ENCODE assay signal across 8 cellular contexts in the genomic region with DNA sequence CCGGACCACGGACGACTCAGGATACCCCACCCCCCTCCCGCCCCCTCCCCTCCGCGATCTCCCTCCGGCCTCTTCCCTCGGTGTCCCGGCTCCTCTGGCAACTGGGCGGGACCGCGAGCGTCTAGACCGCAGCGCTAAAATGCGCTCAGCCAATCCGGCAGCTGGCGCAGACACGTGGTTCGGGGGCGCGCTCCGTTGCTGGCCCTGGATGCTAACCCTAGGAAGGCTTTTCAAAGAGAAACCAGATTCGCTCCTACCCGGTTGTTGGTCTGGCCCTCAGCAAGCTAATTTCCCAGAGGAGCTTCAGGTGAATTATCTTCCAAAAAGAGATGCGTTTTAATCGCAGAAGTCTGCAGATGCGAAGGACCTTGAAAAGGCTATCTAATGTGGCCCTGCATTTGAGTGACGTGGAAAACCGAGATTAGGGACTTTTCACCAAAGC. TPM values are rescaled to one million over a fixed set of nuclear protein-coding genes. Genes with fewer than 3 reads are reported as not detected.
DNase-seq lines count a peak whose midpoint lies in the region; ATAC-seq and TF ChIP-seq lines count a peak whose summit lies in the region.

TSS of gene DZIP1 (minus strand) at position 96 of the 442 bp plus-strand sequence. CDS start 2,677 bp downstream, outside the sequence.

- H3K4me1 ChIP-seq in CD8-positive, alpha-beta memory T cell (ENCODE audit: insufficient read depth, low read length) = no peaks in the 10 kb centered on the region
- H3K4me1 ChIP-seq in SK-N-SH (ENCODE audit: control insufficient read depth in 1 of 2, insufficient read depth in 2 of 2, low read depth in 1 of 2, low read length in 1 of 2) = peaks cover 0 to 21% of the 10 kb centered on the region in 2 experiments; a peak in 2 of 4 replicates
- peaks cover 0 to 34% of the 10 kb centered on the region in 2 donors for H3K4me1 ChIP-seq in left lung

- no peaks in the 10 kb centered on the region for H3K9me3 ChIP-seq in CD8-positive, alpha-beta memory T cell (ENCODE audit: low read length)
- H3K9me3 ChIP-seq in SK-N-SH (no peaks in the 10 kb centered on the region), left lung (no peaks in the 10 kb centered on the region)

- 11% methylated on average over 15 of the region's 30 CpGs for WGBS in SK-N-SH (ENCODE audit: low lambda C conversion rate)

- H3K36me3 ChIP-seq in CD8-positive, alpha-beta memory T cell (ENCODE audit: insufficient read depth, low read length) = no peaks in the 10 kb centered on the region
- H3K36me3 ChIP-seq in SK-N-SH (replicated peaks in 1 of 2; ENCODE audit: control insufficient read depth in 1 of 2, insufficient read depth in 2 of 2, low read length in 1 of 2) (peaks cover 10 to 15% of the 10 kb centered on the region in 2 experiments), left lung (no peaks in the 10 kb centered on the region)

- H3K9me2 ChIP-seq in SK-N-SH = no peaks in the 10 kb centered on the region

- intact Hi-C loops in left lung (cut with DNase I) = no loop called here

- no peaks in the 10 kb centered on the region for H3K36me3 Mint-ChIP-seq in CD8-positive, alpha-beta memory T cell

- peak within 1 kb of the TSS; percentile 99 for H3K4me2 ChIP-seq in SK-N-SH

- TF ChIP-seq CTCF in SK-N-SH (IDR thresholded peaks at IDR 0.05) (no peak), left lung (IDR thresholded peaks at IDR 0.05) (no peak)

- TF ChIP-seq EP300 in SK-N-SH (IDR thresholded peaks at IDR 0.05; ENCODE audit: borderline replicate concordance in 1 of 2, low read depth in 1 of 2, low read length in 1 of 2) = peak in 1 of 2 experiments; percentile 14; a peak in 1 of 4 replicates

- POLR2A ChIA-PET in CD8-positive, alpha-beta memory T cell (lab: Charles Lee) = no interaction called here
- POLR2A ChIA-PET in SK-N-SH (lab: Yijun Ruan, JAX) = interaction anchor here (0.7 to 1.2 kb wide), 4 partner anchors 8 to 188 kb away, joined by 3 to 6 read pairs (median 3); partner anchors contain the start of gene DNAJC3

- peaks cover 33 to 45% of the 10 kb centered on the region in 2 donors for H3K27me3 Mint-ChIP-seq in CD8-positive, alpha-beta memory T cell

- peaks cover 11% of the 10 kb centered on the region for H3F3A ChIP-seq in SK-N-SH (replicated peaks; ENCODE audit: insufficient read depth)

- peaks cover 4% of the 10 kb centered on the region for H3K27me3 ChIP-seq in CD8-positive, alpha-beta memory T cell (ENCODE audit: insufficient read depth, low read length, poor library complexity, severe bottlenecking)
- no peaks in the 10 kb centered on the region for H3K27me3 ChIP-seq in SK-N-SH (ENCODE audit: insufficient read depth)
- H3K27me3 ChIP-seq in left lung = peaks cover 37 to 65% of the 10 kb centered on the region in 2 donors

- TF ChIP-seq RAD21 in SK-N-SH (IDR thresholded peaks at IDR 0.05; ENCODE audit: low read length) = no peak

- H3K4me3 ChIP-seq in CD8-positive, alpha-beta memory T cell (ENCODE audit: low read length) = no peak within 1 kb of the TSS
- H3K4me3 ChIP-seq in Jurkat, Clone E6-1 (ENCODE audit: low read length) = peak within 1 kb of the TSS; percentile 41
- H3K4me3 ChIP-seq in SK-N-SH (ENCODE audit: low read depth in 2 of 2, low read length in 1 of 2) (peak within 1 kb of the TSS; percentile 79 to 85), left lung (peak within 1 kb of the TSS; percentile 32 to 49)

- peak; percentile 60 for ATAC-seq in GM19324 (IDR thresholded peaks at IDR 0.05; ENCODE audit: low FRiP score, unreplicated experiment)
- ATAC-seq in left lung = peak; percentile 82
- ATAC-seq in stimulated activated naive CD8-positive, alpha-beta T cell treated with anti-CD3 and anti-CD28 coated beads, Interleukin-15, Interleukin-2, amounts not matched to agents 100 U/mL and 50 U/mL, for 24 hours = peak; percentile 81

- H3K27ac Mint-ChIP-seq in CD8-positive, alpha-beta memory T cell = no peak within 1 kb of the TSS

- no peak within 1 kb of the TSS for H3K27ac ChIP-seq in CD8-positive, alpha-beta memory T cell (ENCODE audit: low read depth, low read length)
- H3K27ac ChIP-seq in SK-N-SH (ENCODE audit: low read depth in 2 of 2, low read length in 1 of 2) = peak within 1 kb of the TSS; percentile 64 to 90
- peak within 1 kb of the TSS; percentile 37 to 68 for H3K27ac ChIP-seq in left lung

- CTCF ChIA-PET in CD8-positive, alpha-beta memory T cell (lab: Charles Lee) = no interaction called here
- CTCF ChIA-PET in SK-N-SH (lab: Yijun Ruan, JAX) = interaction anchor here (1.0 to 2.1 kb wide), 6 partner anchors 9 to 240 kb away, joined by 3 to 11 read pairs (median 4); no protein-coding TSS in a partner anchor

- H3K4me1 Mint-ChIP-seq in CD8-positive, alpha-beta memory T cell = peaks cover 8 to 12% (median 9%) of the 10 kb centered on the region in 3 donors

- H3K79me2 ChIP-seq in SK-N-SH (ENCODE audit: insufficient read depth) = peaks cover 30% of the 10 kb centered on the region

- no peak for DNase-seq in CD8-positive, alpha-beta memory T cell
- DNase-seq in Jurkat, Clone E6-1 (ENCODE audit: low read depth, low spot score) = peak; percentile 24
- DNase-seq in SK-N-SH (peak; percentile 90), ecto neural progenitor cell (ENCODE audit: low spot score) (peak; percentile 92), left lung (peak; percentile 73 to 83), OCI-M1 (lab: John Stamatoyannopoulos, UW) (no peak)
- DNase-seq in stimulated activated naive CD8-positive, alpha-beta T cell treated with anti-CD3 and anti-CD28 coated beads, Interleukin-15, Interleukin-2, amounts not matched to agents 100 U/mL and 50 U/mL, for 24 hours = peak; percentile 43

- peak within 1 kb of the TSS; percentile 73 for H3K9ac ChIP-seq in SK-N-SH

- H2AFZ ChIP-seq in SK-N-SH (ENCODE audit: low read depth) = peak within 1 kb of the TSS; percentile 95

- H3K4me3 Mint-ChIP-seq in CD8-positive, alpha-beta memory T cell = peak within 1 kb of the TSS in 6 of 7 donors; percentile 58 to 81 (median 64)

- no peaks in the 10 kb centered on the region for H3K9me3 Mint-ChIP-seq in CD8-positive, alpha-beta memory T cell

- no peaks in the 10 kb centered on the region; the same call in 1 of the 2 replicates for H4K20me1 ChIP-seq in SK-N-SH (ENCODE audit: insufficient read depth)

TF ChIP-seq in SK-N-SH, 30 proteins besides CTCF, POLR2A, EP300 and RAD21:
- TF ChIP-seq, protein P1, sequence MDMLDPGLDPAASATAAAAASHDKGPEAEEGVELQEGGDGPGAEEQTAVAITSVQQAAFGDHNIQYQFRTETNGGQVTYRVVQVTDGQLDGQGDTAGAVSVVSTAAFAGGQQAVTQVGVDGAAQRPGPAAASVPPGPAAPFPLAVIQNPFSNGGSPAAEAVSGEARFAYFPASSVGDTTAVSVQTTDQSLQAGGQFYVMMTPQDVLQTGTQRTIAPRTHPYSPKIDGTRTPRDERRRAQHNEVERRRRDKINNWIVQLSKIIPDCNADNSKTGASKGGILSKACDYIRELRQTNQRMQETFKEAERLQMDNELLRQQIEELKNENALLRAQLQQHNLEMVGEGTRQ (IDR thresholded peaks at IDR 0.05; ENCODE audit: borderline replicate concordance, low read depth, low read length) = peak; percentile 68; the same call in 1 of the 2 replicates
- TF ChIP-seq POLR2AphosphoS5 (IDR thresholded peaks at IDR 0.05; ENCODE audit: low read depth, low read length) = peak; percentile 58; the same call in 1 of the 2 replicates
- 0 out of 2 replicates have a peak, but pooled peaks have one; percentile 19 for TF ChIP-seq NRF1 (IDR thresholded peaks at IDR 0.05; ENCODE audit: low read depth, low read length)
- TF ChIP-seq CHD2 (IDR thresholded peaks at IDR 0.05; ENCODE audit: low read length, partially characterized antibody) = no peak
- TF ChIP-seq SMC3 (IDR thresholded peaks at IDR 0.05; ENCODE audit: low read depth, low read length) = no peak
- TF ChIP-seq, protein P2, sequence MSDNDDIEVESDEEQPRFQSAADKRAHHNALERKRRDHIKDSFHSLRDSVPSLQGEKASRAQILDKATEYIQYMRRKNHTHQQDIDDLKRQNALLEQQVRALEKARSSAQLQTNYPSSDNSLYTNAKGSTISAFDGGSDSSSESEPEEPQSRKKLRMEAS (IDR thresholded peaks at IDR 0.05; ENCODE audit: low read depth) = peak; percentile 93
- no peak for TF ChIP-seq MEF2A (IDR thresholded peaks at IDR 0.05; ENCODE audit: borderline replicate concordance, low read depth)
- TF ChIP-seq RFX5 (IDR thresholded peaks at IDR 0.05; ENCODE audit: low read length) = peak; percentile 88
- TF ChIP-seq TAF1 (IDR thresholded peaks at IDR 0.05; ENCODE audit: borderline replicate concordance, low read depth, low read length) = peak; percentile 92
- TF ChIP-seq, protein P3, sequence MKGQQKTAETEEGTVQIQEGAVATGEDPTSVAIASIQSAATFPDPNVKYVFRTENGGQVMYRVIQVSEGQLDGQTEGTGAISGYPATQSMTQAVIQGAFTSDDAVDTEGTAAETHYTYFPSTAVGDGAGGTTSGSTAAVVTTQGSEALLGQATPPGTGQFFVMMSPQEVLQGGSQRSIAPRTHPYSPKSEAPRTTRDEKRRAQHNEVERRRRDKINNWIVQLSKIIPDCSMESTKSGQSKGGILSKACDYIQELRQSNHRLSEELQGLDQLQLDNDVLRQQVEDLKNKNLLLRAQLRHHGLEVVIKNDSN (IDR thresholded peaks at IDR 0.05; ENCODE audit: borderline replicate concordance, low read depth) = peak; percentile 88
- peak; percentile 90 for TF ChIP-seq MXI1 (IDR thresholded peaks at IDR 0.05; ENCODE audit: low read depth, low read length)

RNA-seq across cellular contexts. Expression of gene DZIP1, which starts in this region (rescaled TPM):
- under 1 TPM in 1 of 2 experiments, not detected in 1; 0.13 TPM for total RNA-seq in CD8-positive, alpha-beta memory T cell
- polyA plus RNA-seq in CD8-positive, alpha-beta memory T cell = not detected
- 8.0 TPM for polyA plus RNA-seq in Jurkat, Clone E6-1 (2012; ENCODE audit: insufficient read depth, insufficient read length)
- 15.0 and 15.2 TPM in 2 replicates for polyA plus RNA-seq in SK-N-SH (2012; rRNA removed)
- polyA plus RNA-seq in SK-N-SH (2012; cell fraction: cytosol; rRNA removed) = 13.9 and 16.3 TPM in 2 replicates
- 31.3 and 43.5 TPM in 2 replicates for polyA plus RNA-seq in SK-N-SH (2012; cell fraction: nucleus; rRNA removed)
- 10 to 100 TPM in 1 of 2 donors, 1 to 10 TPM in 1; 8.2 to 11.0 TPM for total RNA-seq in left lung

Comparison
In these comparisons a context has a peak if more than half of its experiments do, and no peak if none do; other contexts are left out.
1. RNA of gene DZIP1 (total RNA-seq): 8.2 to 11.0 TPM in left lung; 0.13 TPM in CD8-positive, alpha-beta memory T cell; every median in the first group is over 4 times any median in the second.
2. RNA of gene DZIP1 (polyA plus RNA-seq): 13.9 to 43.5 TPM in SK-N-SH; not detected in CD8-positive, alpha-beta memory T cell (single experiment); every median in the first group is over 10 times any median in the second.
3. DNase-seq: peak in Jurkat, Clone E6-1 (single experiment), SK-N-SH (single experiment), ecto neural progenitor cell (single experiment), left lung (2 of 2) and stimulated activated naive CD8-positive, alpha-beta T cell treated with anti-CD3 and anti-CD28 coated beads, Interleukin-15, Interleukin-2, amounts not matched to agents 100 U/mL and 50 U/mL, for 24 hours (single experiment); none in CD8-positive, alpha-beta memory T cell (0 of 5) and OCI-M1 (single experiment).
4. Peak in every context shown above with its lines, with median percentiles within 50 percentile points of each other: ATAC-seq.